ENCODE assay signal across 1 cellular context in the genomic region with DNA sequence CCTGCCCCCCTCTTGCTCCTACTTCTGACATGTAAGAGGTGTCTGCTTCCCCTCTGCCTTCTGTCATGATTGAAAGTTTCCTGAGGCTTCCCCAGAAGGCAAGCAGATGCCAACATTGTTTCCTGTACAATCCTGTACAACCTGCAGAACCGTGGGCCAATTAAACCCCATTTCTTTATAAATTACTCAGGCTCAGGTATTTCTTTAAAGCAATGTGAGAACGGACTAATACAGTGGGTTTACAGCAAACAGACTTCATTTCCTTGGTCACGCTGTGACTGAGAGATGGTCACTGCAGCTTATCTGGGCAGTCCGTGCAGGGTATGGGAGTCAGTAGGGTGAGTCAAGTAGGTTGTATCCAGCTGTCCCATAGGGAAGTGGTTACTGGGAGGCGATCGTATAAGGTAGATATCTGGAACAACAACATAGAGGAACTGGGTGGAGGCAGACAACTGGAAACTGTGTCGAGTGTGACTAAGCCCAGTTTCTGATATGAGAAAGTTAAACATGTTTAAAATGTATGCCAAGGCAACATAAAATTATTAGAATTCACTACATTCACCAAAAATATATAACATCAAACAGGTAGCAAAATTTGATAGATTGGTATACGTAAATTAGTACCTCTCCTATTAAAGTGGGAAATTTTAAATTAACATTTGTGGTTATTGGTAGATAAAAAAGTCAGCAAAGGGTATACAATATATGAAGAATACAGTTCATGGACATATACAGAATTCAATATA.
TF ChIP-seq lines count a peak whose summit lies in the region.

No MANE protein-coding gene starts in this region.

TF ChIP-seq in K562, 482 proteins besides CTCF, POLR2A, EP300 and RAD21 (continued from another document and continues in another):
- TF ChIP-seq, protein P1, sequence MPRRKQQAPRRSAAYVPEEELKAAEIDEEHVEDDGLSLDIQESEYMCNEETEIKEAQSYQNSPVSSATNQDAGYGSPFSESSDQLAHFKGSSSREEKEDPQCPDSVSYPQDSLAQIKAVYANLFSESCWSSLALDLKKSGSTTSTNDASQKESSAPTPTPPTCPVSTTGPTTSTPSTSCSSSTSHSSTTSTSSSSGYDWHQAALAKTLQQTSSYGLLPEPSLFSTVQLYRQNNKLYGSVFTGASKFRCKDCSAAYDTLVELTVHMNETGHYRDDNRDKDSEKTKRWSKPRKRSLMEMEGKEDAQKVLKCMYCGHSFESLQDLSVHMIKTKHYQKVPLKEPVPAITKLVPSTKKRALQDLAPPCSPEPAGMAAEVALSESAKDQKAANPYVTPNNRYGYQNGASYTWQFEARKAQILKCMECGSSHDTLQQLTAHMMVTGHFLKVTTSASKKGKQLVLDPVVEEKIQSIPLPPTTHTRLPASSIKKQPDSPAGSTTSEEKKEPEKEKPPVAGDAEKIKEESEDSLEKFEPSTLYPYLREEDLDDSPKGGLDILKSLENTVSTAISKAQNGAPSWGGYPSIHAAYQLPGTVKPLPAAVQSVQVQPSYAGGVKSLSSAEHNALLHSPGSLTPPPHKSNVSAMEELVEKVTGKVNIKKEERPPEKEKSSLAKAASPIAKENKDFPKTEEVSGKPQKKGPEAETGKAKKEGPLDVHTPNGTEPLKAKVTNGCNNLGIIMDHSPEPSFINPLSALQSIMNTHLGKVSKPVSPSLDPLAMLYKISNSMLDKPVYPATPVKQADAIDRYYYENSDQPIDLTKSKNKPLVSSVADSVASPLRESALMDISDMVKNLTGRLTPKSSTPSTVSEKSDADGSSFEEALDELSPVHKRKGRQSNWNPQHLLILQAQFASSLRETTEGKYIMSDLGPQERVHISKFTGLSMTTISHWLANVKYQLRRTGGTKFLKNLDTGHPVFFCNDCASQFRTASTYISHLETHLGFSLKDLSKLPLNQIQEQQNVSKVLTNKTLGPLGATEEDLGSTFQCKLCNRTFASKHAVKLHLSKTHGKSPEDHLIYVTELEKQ (CRISPR knock-in tag; IDR thresholded peaks at IDR 0.05) = no peak
- no peak for TF ChIP-seq ZNF830 (CRISPR knock-in tag; IDR thresholded peaks at IDR 0.05)
- peak; percentile 95 for TF ChIP-seq CBFA2T2 (conservative IDR thresholded peaks at IDR 0.05)
- no peak for TF ChIP-seq ZNF324 (CRISPR knock-in tag; IDR thresholded peaks at IDR 0.05)
- peak; percentile 99 for TF ChIP-seq HMBOX1 (IDR thresholded peaks at IDR 0.05)
- TF ChIP-seq SMARCC2 (IDR thresholded peaks at IDR 0.05; ENCODE audit: low read depth) = peak; percentile 91
- TF ChIP-seq ZNF507 (tag; conservative IDR thresholded peaks at IDR 0.05) = no peak
- no peak; the same call in 1 of the 2 replicates for TF ChIP-seq NFE2 (IDR thresholded peaks at IDR 0.05; ENCODE audit: low read depth)
- no peak for TF ChIP-seq ZNF133 (CRISPR knock-in tag; IDR thresholded peaks at IDR 0.05)
- no peak for TF ChIP-seq ZKSCAN1 (IDR thresholded peaks at IDR 0.05; ENCODE audit: low read depth, low read length)
- no peak for TF ChIP-seq ZNF140 (CRISPR knock-in tag; IDR thresholded peaks at IDR 0.05)
- TF ChIP-seq, protein P2, sequence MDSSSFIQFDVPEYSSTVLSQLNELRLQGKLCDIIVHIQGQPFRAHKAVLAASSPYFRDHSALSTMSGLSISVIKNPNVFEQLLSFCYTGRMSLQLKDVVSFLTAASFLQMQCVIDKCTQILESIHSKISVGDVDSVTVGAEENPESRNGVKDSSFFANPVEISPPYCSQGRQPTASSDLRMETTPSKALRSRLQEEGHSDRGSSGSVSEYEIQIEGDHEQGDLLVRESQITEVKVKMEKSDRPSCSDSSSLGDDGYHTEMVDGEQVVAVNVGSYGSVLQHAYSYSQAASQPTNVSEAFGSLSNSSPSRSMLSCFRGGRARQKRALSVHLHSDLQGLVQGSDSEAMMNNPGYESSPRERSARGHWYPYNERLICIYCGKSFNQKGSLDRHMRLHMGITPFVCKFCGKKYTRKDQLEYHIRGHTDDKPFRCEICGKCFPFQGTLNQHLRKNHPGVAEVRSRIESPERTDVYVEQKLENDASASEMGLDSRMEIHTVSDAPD (CRISPR knock-in tag; IDR thresholded peaks at IDR 0.05) = no peak
- no peak for TF ChIP-seq NR2F6 (CRISPR knock-in tag; IDR thresholded peaks at IDR 0.05)
- TF ChIP-seq TAF15 (IDR thresholded peaks at IDR 0.05; ENCODE audit: low read depth, low read length) = no peak
- no peak for TF ChIP-seq ZNF764 (CRISPR knock-in tag; IDR thresholded peaks at IDR 0.05; ENCODE audit: low read depth)
- TF ChIP-seq JUN (IDR thresholded peaks at IDR 0.05; ENCODE audit: borderline replicate concordance, low read depth, low read length) = peak; percentile 65
- TF ChIP-seq JUN (CRISPR knock-in tag; IDR thresholded peaks at IDR 0.05; ENCODE audit: borderline replicate concordance) = no peak
- no peak for TF ChIP-seq TOE1 (IDR thresholded peaks at IDR 0.05; ENCODE audit: borderline replicate concordance)
- no peak for TF ChIP-seq TOE1 (CRISPR knock-in tag; IDR thresholded peaks at IDR 0.05; ENCODE audit: borderline replicate concordance, low read depth)
- TF ChIP-seq ZNF699 (CRISPR knock-in tag; IDR thresholded peaks at IDR 0.05; ENCODE audit: insufficient replicate concordance) = no peak
- no peak for TF ChIP-seq HMG20B (CRISPR knock-in tag; IDR thresholded peaks at IDR 0.05)
- TF ChIP-seq KLF1 (tag; IDR thresholded peaks at IDR 0.05) = no peak
- TF ChIP-seq SOX6 (IDR thresholded peaks at IDR 0.05) = peak; percentile 81
- TF ChIP-seq MIER1 (IDR thresholded peaks at IDR 0.05; ENCODE audit: low read depth) = peak; percentile 25; the same call in 1 of the 2 replicates
- TF ChIP-seq ARID2 (IDR thresholded peaks at IDR 0.05) = no peak
- TF ChIP-seq MCM5 (IDR thresholded peaks at IDR 0.05; ENCODE audit: low read depth) = no peak
- no peak for TF ChIP-seq CBX5 (IDR thresholded peaks at IDR 0.05; ENCODE audit: borderline replicate concordance, low read depth)
- no peak for TF ChIP-seq MBD1 (CRISPR knock-in tag; IDR thresholded peaks at IDR 0.05)
- no peak for TF ChIP-seq HES1 (IDR thresholded peaks at IDR 0.05; ENCODE audit: low read depth)
- TF ChIP-seq, protein P3, sequence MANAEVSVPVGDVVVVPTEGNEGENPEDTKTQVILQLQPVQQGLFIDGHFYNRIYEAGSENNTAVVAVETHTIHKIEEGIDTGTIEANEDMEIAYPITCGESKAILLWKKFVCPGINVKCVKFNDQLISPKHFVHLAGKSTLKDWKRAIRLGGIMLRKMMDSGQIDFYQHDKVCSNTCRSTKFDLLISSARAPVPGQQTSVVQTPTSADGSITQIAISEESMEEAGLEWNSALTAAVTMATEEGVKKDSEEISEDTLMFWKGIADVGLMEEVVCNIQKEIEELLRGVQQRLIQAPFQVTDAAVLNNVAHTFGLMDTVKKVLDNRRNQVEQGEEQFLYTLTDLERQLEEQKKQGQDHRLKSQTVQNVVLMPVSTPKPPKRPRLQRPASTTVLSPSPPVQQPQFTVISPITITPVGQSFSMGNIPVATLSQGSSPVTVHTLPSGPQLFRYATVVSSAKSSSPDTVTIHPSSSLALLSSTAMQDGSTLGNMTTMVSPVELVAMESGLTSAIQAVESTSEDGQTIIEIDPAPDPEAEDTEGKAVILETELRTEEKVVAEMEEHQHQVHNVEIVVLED (CRISPR knock-in tag; IDR thresholded peaks at IDR 0.05) = no peak
- TF ChIP-seq, protein P4, sequence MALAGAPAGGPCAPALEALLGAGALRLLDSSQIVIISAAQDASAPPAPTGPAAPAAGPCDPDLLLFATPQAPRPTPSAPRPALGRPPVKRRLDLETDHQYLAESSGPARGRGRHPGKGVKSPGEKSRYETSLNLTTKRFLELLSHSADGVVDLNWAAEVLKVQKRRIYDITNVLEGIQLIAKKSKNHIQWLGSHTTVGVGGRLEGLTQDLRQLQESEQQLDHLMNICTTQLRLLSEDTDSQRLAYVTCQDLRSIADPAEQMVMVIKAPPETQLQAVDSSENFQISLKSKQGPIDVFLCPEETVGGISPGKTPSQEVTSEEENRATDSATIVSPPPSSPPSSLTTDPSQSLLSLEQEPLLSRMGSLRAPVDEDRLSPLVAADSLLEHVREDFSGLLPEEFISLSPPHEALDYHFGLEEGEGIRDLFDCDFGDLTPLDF (CRISPR knock-in tag; IDR thresholded peaks at IDR 0.05) = no peak
- TF ChIP-seq BHLHE40 (IDR thresholded peaks at IDR 0.05; ENCODE audit: low read length) = peak; percentile 73
- TF ChIP-seq CXXC5 (CRISPR knock-in tag; IDR thresholded peaks at IDR 0.05) = 0 out of 2 replicates have a peak, but pooled peaks have one; percentile 27
- no peak for TF ChIP-seq YBX1 (IDR thresholded peaks at IDR 0.05)
- TF ChIP-seq SNRNP70 (optimal IDR thresholded peaks at IDR 0.05; ENCODE audit: low read depth, low read length) = no peak
- TF ChIP-seq E2F8 (IDR thresholded peaks at IDR 0.05; ENCODE audit: low read depth, partially characterized antibody) = peak; percentile 28
- no peak for TF ChIP-seq L3MBTL2 (IDR thresholded peaks at IDR 0.05)
- no peak for TF ChIP-seq FOXO4 (CRISPR knock-in tag; IDR thresholded peaks at IDR 0.05)
- TF ChIP-seq POLR2H (tag; IDR thresholded peaks at IDR 0.05; ENCODE audit: low read depth) = no peak
- TF ChIP-seq ZNF707 (CRISPR knock-in tag; conservative IDR thresholded peaks at IDR 0.05) = no peak
- no peak for TF ChIP-seq KHSRP (IDR thresholded peaks at IDR 0.05)
- TF ChIP-seq, protein P5, sequence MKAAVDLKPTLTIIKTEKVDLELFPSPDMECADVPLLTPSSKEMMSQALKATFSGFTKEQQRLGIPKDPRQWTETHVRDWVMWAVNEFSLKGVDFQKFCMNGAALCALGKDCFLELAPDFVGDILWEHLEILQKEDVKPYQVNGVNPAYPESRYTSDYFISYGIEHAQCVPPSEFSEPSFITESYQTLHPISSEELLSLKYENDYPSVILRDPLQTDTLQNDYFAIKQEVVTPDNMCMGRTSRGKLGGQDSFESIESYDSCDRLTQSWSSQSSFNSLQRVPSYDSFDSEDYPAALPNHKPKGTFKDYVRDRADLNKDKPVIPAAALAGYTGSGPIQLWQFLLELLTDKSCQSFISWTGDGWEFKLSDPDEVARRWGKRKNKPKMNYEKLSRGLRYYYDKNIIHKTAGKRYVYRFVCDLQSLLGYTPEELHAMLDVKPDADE (conservative IDR thresholded peaks at IDR 0.05; ENCODE audit: control insufficient read depth, low read depth, low read length) = 0 out of 2 replicates have a peak, but pooled peaks have one; percentile 57
- no peak for TF ChIP-seq ZNF354B (CRISPR knock-in tag; IDR thresholded peaks at IDR 0.05)
- no peak for TF ChIP-seq ZNF224 (CRISPR knock-in tag; IDR thresholded peaks at IDR 0.05)
- peak; percentile 97 for TF ChIP-seq ARID1B (IDR thresholded peaks at IDR 0.05)
- TF ChIP-seq POLR3A (IDR thresholded peaks at IDR 0.05; ENCODE audit: borderline replicate concordance, extremely low read depth, insufficient read depth, insufficient read length) = no peak
